In the genomic region with DNA sequence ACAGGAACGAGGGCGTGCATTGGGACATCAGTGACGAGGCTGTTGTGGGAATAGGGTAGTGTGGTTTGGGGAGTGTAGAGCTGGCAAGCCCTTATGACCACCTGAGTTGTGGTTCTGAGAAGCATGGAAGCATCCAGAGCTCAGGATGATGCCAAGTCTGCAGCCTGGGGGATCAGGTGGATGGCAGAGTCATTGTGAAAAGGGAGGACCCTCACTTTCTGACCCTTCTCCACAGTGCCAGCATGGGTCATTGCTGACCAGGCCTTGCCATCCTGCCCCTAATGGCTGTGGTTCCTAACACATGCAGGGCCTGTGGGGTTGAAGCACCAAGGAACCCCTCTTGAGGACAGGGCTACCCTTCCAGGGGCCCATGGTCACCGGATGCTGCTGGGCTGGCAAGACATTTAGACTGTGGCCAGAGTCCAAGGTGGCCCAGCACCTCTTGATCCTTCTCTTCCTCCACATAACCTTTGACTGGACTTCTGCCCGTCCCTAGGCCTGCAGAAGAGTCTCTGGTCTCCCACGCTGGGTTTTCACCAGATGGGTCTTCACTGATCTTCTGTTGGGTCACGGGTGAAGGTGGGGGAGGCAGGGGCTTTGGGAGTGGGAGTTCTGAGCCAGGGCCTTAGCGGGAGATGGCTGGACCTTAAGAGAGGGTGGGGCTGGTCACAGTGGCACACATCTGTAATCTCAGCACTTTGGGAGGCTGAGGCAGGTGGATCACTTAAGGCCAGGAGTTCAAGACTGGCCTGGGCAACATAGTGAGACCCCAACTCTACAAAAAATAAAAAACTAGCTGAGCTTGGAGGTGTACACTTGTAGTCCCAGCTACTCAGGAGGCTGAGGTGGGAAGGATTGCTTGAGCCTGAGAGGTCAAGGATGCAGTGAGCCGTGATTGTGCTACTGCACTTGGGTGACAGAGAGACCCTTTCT, we compare ENCODE assay signal across 1 cellular context.
TF ChIP-seq lines count a peak whose summit lies in the region.

No MANE protein-coding gene starts in this region.

TF ChIP-seq in H1, 55 proteins besides CTCF, POLR2A, EP300 and RAD21:
- TF ChIP-seq ASH2L (IDR thresholded peaks at IDR 0.05; ENCODE audit: low read length) (no peak), CREB1 (IDR thresholded peaks at IDR 0.05) (no peak), EGR1 (IDR thresholded peaks at IDR 0.05; ENCODE audit: borderline replicate concordance, low read depth, low read length) (no peak), HDAC6 (IDR thresholded peaks at IDR 0.05; ENCODE audit: low read depth, low read length) (no peak), JUND (IDR thresholded peaks at IDR 0.05; ENCODE audit: low read length) (no peak), KDM1A (IDR thresholded peaks at IDR 0.05; ENCODE audit: borderline replicate concordance, low read length) (no peak), BRCA1 (IDR thresholded peaks at IDR 0.05; ENCODE audit: low read depth, low read length) (no peak), YY1 (IDR thresholded peaks at IDR 0.05; ENCODE audit: low read depth, low read length) (no peak), NRF1 (IDR thresholded peaks at IDR 0.05; ENCODE audit: low read depth, low read length) (no peak), SIRT6 (IDR thresholded peaks at IDR 0.05; ENCODE audit: low read length) (no peak), SIX5 (IDR thresholded peaks at IDR 0.05; ENCODE audit: low read depth, low read length) (no peak), MAFK (IDR thresholded peaks at IDR 0.05; ENCODE audit: low read depth, low read length) (no peak)
